In genomic region chr9:76684213-76684612, GRCh38 we compare ENCODE assay signal across 17 cellular contexts.
DNase-seq lines count a peak whose midpoint lies in the region; ATAC-seq, FAIRE-seq and TF ChIP-seq lines count a peak whose summit lies in the region.
"Had no signal": no experiment of that assay in that cellular context is flagged by ENCODE, and none has a peak within 500 bp of the region (broad histone marks: within the 10 kb centered on the region; RNA-seq: fewer than 3 reads in every experiment).

No MANE protein-coding gene starts in this region.

- intact Hi-C loops in HepG2 (cut with micrococcal nuclease; ENCODE audit: unreplicated experiment) (no loop called here), posterior cingulate gyrus (cut with DNase I) (no loop called here)

- DNase-seq in H9 (no peak), WTC11 (ENCODE audit: low spot score) (no peak), HepG2 (ENCODE audit: low spot score) (no peak), posterior cingulate gyrus (no peak), GOT3 (lab: John Stamatoyannopoulos, UW) (no peak), COLO829 (ENCODE audit: low spot score) (no peak)
- DNase-seq: BE2C; CD4-positive, alpha-beta memory T cell; COR-L47; DMS153; KBM-7 had no signal

- H3K4me1 Mint-ChIP-seq in H9 (peaks cover 9 to 16% of the 10 kb centered on the region in 2 experiments; a peak in 3 of 4 replicates), WTC11 (peaks cover 3% of the 10 kb centered on the region)

- H3K27me3 Mint-ChIP-seq in H9 (ENCODE audit: low read depth) (peaks cover 12% of the 10 kb centered on the region), WTC11 (ENCODE audit: low read depth) (peaks cover 22% of the 10 kb centered on the region)

- H2BK20ac ChIP-seq in H9 (ENCODE audit: low read depth, low read length, poor library complexity, severe bottlenecking), result no peak overlapping the region

- H2AFZ ChIP-seq in H9 (ENCODE audit: low read length), result no peak overlapping the region
- no peak overlapping the region for H2AFZ ChIP-seq in HepG2 (ENCODE audit: low read length)

- TF ChIP-seq EP300 in HepG2 (IDR thresholded peaks at IDR 0.05; ENCODE audit: low read depth in 2 of 2, low read length in 2 of 2), result no peak
- no peak for TF ChIP-seq EP300 in HepG2 (CRISPR knock-in tag; IDR thresholded peaks at IDR 0.05; ENCODE audit: borderline replicate concordance)

- H3K23ac ChIP-seq in H9 (ENCODE audit: insufficient read length, low read depth, low read length), result no peak overlapping the region

- POLR2A ChIA-PET in WTC11 (lab: Charles Lee) (no interaction called here), HepG2 (lab: Yijun Ruan, JAX) (no interaction called here)

- no peak overlapping the region for H2BK15ac ChIP-seq in H9 (ENCODE audit: low read depth, low read length)

- H3T11ph ChIP-seq in H9 (ENCODE audit: low read length), result no peak overlapping the region

- H3K23me2 ChIP-seq in H9 (ENCODE audit: insufficient read length, low read depth, low read length, poor library complexity, severe bottlenecking), result no peaks in the 10 kb centered on the region

- H4K91ac ChIP-seq in H9 (ENCODE audit: insufficient read length, low read depth, low read length), result no peak overlapping the region

- no peak for FAIRE-seq in HepG2 (lab: Jason Lieb, UNC)
- FAIRE-seq: A549, D721Med had no signal

- H3K27me3 ChIP-seq in H9 (ENCODE audit: insufficient read depth, low read length) (no peaks in the 10 kb centered on the region), HepG2 (ENCODE audit: control insufficient read depth in 1 of 2, insufficient read depth in 2 of 2, low read length in 2 of 2) (no peaks in the 10 kb centered on the region)
- H3K27me3 ChIP-seq: BE2C had no signal

- H2BK12ac ChIP-seq in H9 (ENCODE audit: insufficient read length, low read depth, low read length), result no peak overlapping the region

- H3K36me3 Mint-ChIP-seq in H9 (ENCODE audit: insufficient read depth in 1 of 3, low read depth in 3 of 3), result peaks cover 4 to 9% (median 7%) of the 10 kb centered on the region in 3 experiments; a peak in 3 of 7 replicates
- peaks cover 16% of the 10 kb centered on the region for H3K36me3 Mint-ChIP-seq in WTC11
- H3K36me3 Mint-ChIP-seq: CD4-positive, alpha-beta memory T cell had no signal

- no peak overlapping the region for H3K56ac ChIP-seq in H9 (ENCODE audit: insufficient read length, low read depth, low read length)

- no peak for TF ChIP-seq CTCF in H9 (conservative IDR thresholded peaks at IDR 0.05)
- TF ChIP-seq CTCF in WTC11 (IDR thresholded peaks at IDR 0.05), result no peak
- no peak for TF ChIP-seq CTCF in HepG2 (CRISPR knock-in tag; IDR thresholded peaks at IDR 0.05)

- no peak overlapping the region for H3K14ac ChIP-seq in H9 (ENCODE audit: insufficient read depth, low read length)

- CTCF ChIA-PET in WTC11 (lab: Charles Lee), result no interaction called here
- CTCF ChIA-PET in HepG2 (lab: Yijun Ruan, JAX; ENCODE audit: low intra/inter-chr PET ratio, low total read pairs), result no interaction called here

- H3K27ac Mint-ChIP-seq in H9 (peak overlapping the region in 2 of 3 experiments; percentile 36 to 41; a peak in 2 of 7 replicates), WTC11 (peak overlapping the region; percentile 31; the same call in 1 of the 2 replicates)
- H3K27ac Mint-ChIP-seq: CD4-positive, alpha-beta memory T cell had no signal

- H4K20me1 ChIP-seq in H9 (ENCODE audit: control insufficient read depth, insufficient read depth, insufficient read length) (no peaks in the 10 kb centered on the region), HepG2 (ENCODE audit: insufficient read depth, low read length) (no peaks in the 10 kb centered on the region)

- H2BK120ac ChIP-seq in H9 (ENCODE audit: low read depth, low read length, poor library complexity, severe bottlenecking), result no peak overlapping the region

- H3K4me1 ChIP-seq in H9 (ENCODE audit: insufficient read depth, low read length) (no peaks in the 10 kb centered on the region), HepG2 (ENCODE audit: insufficient read depth, low read length) (peaks cover 12% of the 10 kb centered on the region)
- H3K4me1 ChIP-seq: A549, BE2C, HAP-1 had no signal

- H3K79me2 ChIP-seq in H9 (ENCODE audit: insufficient read depth, low read length) (no peaks in the 10 kb centered on the region), HepG2 (ENCODE audit: insufficient read depth, low read length) (no peaks in the 10 kb centered on the region)

- H3K9ac ChIP-seq in H9 (ENCODE audit: extremely low read depth, insufficient read length, low read length) (no peak overlapping the region), HepG2 (ENCODE audit: insufficient read depth, low read depth, low read length) (no peak overlapping the region)

- no peaks in the 10 kb centered on the region for H3K36me3 ChIP-seq in HepG2 (replicated peaks in 1 of 2; ENCODE audit: control insufficient read depth in 1 of 2, insufficient read depth in 2 of 2, low read length in 2 of 2)
- H3K36me3 ChIP-seq: BE2C, HAP-1 had no signal

- peak; percentile 60 for ATAC-seq in WTC11
- ATAC-seq in HepG2, result no peak
- no peak for ATAC-seq in HG03175 (IDR thresholded peaks at IDR 0.05; ENCODE audit: unreplicated experiment)
- ATAC-seq: A549 had no signal

- no peak overlapping the region for H4K8ac ChIP-seq in H9 (replicated peaks; ENCODE audit: insufficient read length, low read depth, low read length)

- BruUV-seq in HepG2 (replicated peaks; lab: Mats Ljungman, UMichigan), result no TSS peak

- H3K9me3 ChIP-seq in H9 (ENCODE audit: control insufficient read depth, low read depth, low read length) (no peaks in the 10 kb centered on the region), HepG2 (ENCODE audit: low read length) (no peaks in the 10 kb centered on the region)
- H3K9me3 ChIP-seq: BE2C, HAP-1 had no signal

- no peak overlapping the region for H3K4ac ChIP-seq in H9 (ENCODE audit: low read depth, low read length)

- H4K5ac ChIP-seq in H9 (ENCODE audit: insufficient read length, low read depth, low read length), result no peak overlapping the region

- in situ Hi-C loops in HepG2 (cut with HindIII; ENCODE audit: extremely low pct_ligation_motif_present, low pct_unique_long_range_greater_than_20kb), result no loop called here

- H3K18ac ChIP-seq in H9 (ENCODE audit: insufficient read length, low read depth, low read length), result no peak overlapping the region

- H2BK5ac ChIP-seq in H9 (ENCODE audit: insufficient read length, low read length), result no peak overlapping the region

- H3K4me2 ChIP-seq in H9 (ENCODE audit: insufficient read depth, insufficient read length, low read length), result no peak overlapping the region
- no peak overlapping the region for H3K4me2 ChIP-seq in HepG2 (ENCODE audit: low read depth, low read length)
- H3K4me2 ChIP-seq: A549 had no signal

- no CpG with 5 or more reads among the region's 5 CpGs for WGBS in H9 (ENCODE audit: extremely low coverage, insufficient read length, low lambda C conversion rate)
- WGBS in HepG2 (ENCODE audit: low lambda C conversion rate), result 30% methylated on average over 5 of the region's 5 CpGs

- H3K79me1 ChIP-seq in H9 (ENCODE audit: insufficient read depth, low read depth, low read length, poor library complexity, severe bottlenecking), result no peaks in the 10 kb centered on the region

- no peak for TF ChIP-seq RAD21 in HepG2 (CRISPR knock-in tag; IDR thresholded peaks at IDR 0.05)

- no peak overlapping the region for H2AK5ac ChIP-seq in H9 (ENCODE audit: insufficient read length, low read length)

- no peak overlapping the region for H3K27ac ChIP-seq in H9 (ENCODE audit: insufficient read length, low read depth, low read length)
- H3K27ac ChIP-seq in HepG2 (ENCODE audit: extremely low read length, insufficient read depth, low read length), result no peak overlapping the region
- H3K27ac ChIP-seq: A549, C4-2B, HL-60 had no signal

- no peak for TF ChIP-seq POLR2A in HepG2 (IDR thresholded peaks at IDR 0.05; ENCODE audit: insufficient read depth in 1 of 2, low read depth in 2 of 2, low read length in 2 of 2)

- H3K4me3 Mint-ChIP-seq in H9 (no peak overlapping the region), WTC11 (no peak overlapping the region)
- H3K4me3 Mint-ChIP-seq: CD4-positive, alpha-beta memory T cell had no signal

- peaks cover 0 to 10% of the 10 kb centered on the region in 2 experiments; a peak in 4 of 5 replicates for H3K9me3 Mint-ChIP-seq in H9
- H3K9me3 Mint-ChIP-seq in WTC11, result peaks cover 25% of the 10 kb centered on the region
- H3K9me3 Mint-ChIP-seq: CD4-positive, alpha-beta memory T cell had no signal

- H3K4me3 ChIP-seq in HepG2 (replicated peaks in 1 of 3; ENCODE audit: insufficient read depth in 1 of 3, low read depth in 2 of 3, low read length in 3 of 3), result no peak overlapping the region
- H3K4me3 ChIP-seq: A549, HAP-1 had no signal

TF ChIP-seq in WTC11, 78 proteins besides CTCF, POLR2A, EP300 and RAD21:
- TF ChIP-seq ZNF263 (CRISPR knock-in tag; IDR thresholded peaks at IDR 0.05; ENCODE audit: low read depth) (peak; percentile 62; the same call in 1 of the 2 replicates), ZMAT4 (CRISPR knock-in tag; IDR thresholded peaks at IDR 0.05) (no peak)

TF ChIP-seq in HepG2, 621 proteins besides CTCF, POLR2A, EP300 and RAD21:
- TF ChIP-seq ZNF263 (CRISPR knock-in tag; IDR thresholded peaks at IDR 0.05) (0 out of 2 replicates have a peak, but pooled peaks have one; percentile 29), CC2D1A (CRISPR knock-in tag; IDR thresholded peaks at IDR 0.05) (no peak), ZNF280B (CRISPR knock-in tag; IDR thresholded peaks at IDR 0.05; ENCODE audit: borderline replicate concordance) (no peak), ZNF460 (CRISPR knock-in tag; IDR thresholded peaks at IDR 0.05; ENCODE audit: borderline replicate concordance) (no peak), XBP1 (CRISPR knock-in tag; IDR thresholded peaks at IDR 0.05) (no peak)
